28 cellular contexts compared by ENCODE assay signal in the genomic region with DNA sequence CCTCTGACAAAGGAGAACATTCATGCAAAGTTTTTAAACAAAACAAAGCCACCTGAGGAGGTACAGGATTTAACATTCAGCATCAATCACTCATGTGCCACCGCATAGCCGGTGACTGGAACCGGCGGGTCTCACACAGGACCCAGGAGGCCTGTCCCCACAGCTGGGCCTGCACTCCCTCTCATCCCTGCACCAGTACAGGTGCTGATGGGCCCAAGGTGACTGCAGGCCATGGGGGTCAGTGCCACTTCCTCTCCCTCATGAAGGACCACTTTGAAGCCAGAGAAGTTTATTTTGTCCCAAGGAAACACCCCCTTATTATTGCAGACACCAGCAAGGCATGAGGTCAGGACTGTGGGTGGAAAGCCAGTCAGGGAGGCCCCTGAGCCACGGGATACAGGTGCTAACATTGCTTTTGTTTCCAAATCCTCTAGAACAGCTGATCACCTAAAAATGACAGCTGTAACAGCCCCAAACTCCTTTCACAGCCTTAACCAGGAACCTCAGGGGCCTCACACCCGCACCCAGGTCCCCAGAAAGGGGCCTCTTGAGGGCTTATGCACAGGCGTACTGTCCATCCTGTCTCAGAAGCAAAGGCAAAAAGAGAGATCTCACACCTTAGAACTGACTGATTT. TPM values are rescaled to one million over a fixed set of nuclear protein-coding genes. Genes with fewer than 3 reads are reported as not detected.
"Had no signal": no experiment of that assay in that cellular context is flagged by ENCODE, and none has a peak within 500 bp of the region (broad histone marks: within the 10 kb centered on the region; RNA-seq: fewer than 3 reads in every experiment).

No MANE protein-coding gene starts in this region.

- H3K36me3 ChIP-seq: esophagus squamous epithelium, right lobe of liver, thyroid gland, upper lobe of right lung had no signal

- H3K27ac ChIP-seq: body of pancreas, right lobe of liver, thyroid gland, upper lobe of right lung, WERI-Rb-1 had no signal

- H3K4me3 ChIP-seq: body of pancreas, esophagus squamous epithelium, right lobe of liver, skin epidermis, thyroid gland, upper lobe of right lung had no signal

- H3K9me3 Mint-ChIP-seq: stimulated activated naive CD8-positive, alpha-beta T cell treated with anti-CD3 and anti-CD28 coated beads, Interleukin-15, amount 100 ng/mL, for 72 hours had no signal

- DNase-seq: activated CD4-positive, alpha-beta T cell treated with anti-CD3 and anti-CD28 coated beads, Interleukin-2, amount 50 U/mL, for 1 hour; activated CD4-positive, CD25-positive, alpha-beta regulatory T cell treated with anti-CD3 and anti-CD28 coated beads, Interleukin-2, amount 50 U/mL, for 72 hours; activated effector memory CD4-positive, alpha-beta T cell treated with Interleukin-2 at 50 U/mL for 16 hours; activated naive CD4-positive, alpha-beta T cell treated with Interleukin-2 at 50 U/mL for 16 hours; activated T-cell treated with anti-CD3 and anti-CD28 coated beads for 4 hours; activated T-cell treated with anti-CD3 and anti-CD28 coated beads, Interleukin-2, amount 50 U/mL, for 72 hours; anterior cingulate cortex; body of pancreas; dermis blood vessel endothelial cell; effector CD4-positive, alpha-beta T cell; esophagus squamous epithelium; foreskin melanocyte; left cardiac atrium; mesenchymal stem cell; naive thymus-derived CD8-positive, alpha-beta T cell; occipital lobe; right lobe of liver; stimulated activated CD4-positive, alpha-beta T cell treated with anti-CD3 and anti-CD28 coated beads, Interleukin-12 subunit alpha, Interleukin-12 subunit beta, amount 100 ng/mL, for 4 hours; stimulated activated CD4-positive, alpha-beta T cell treated with anti-CD3 and anti-CD28 coated beads, Interleukin-4, amount 100 ng/mL, for 1 hour; stimulated activated naive CD8-positive, alpha-beta T cell treated with anti-CD3 and anti-CD28 coated beads, Interleukin-15, amount 100 ng/mL, for 72 hours; T-helper 17 cell; T1000; thyroid gland; WERI-Rb-1 had no signal

- H3K4me1 Mint-ChIP-seq: naive thymus-derived CD8-positive, alpha-beta T cell; stimulated activated naive CD8-positive, alpha-beta T cell treated with anti-CD3 and anti-CD28 coated beads, Interleukin-15, amount 100 ng/mL, for 72 hours; T-helper 17 cell had no signal

- H3K9me3 ChIP-seq: body of pancreas, esophagus squamous epithelium, right lobe of liver, thyroid gland, upper lobe of right lung had no signal

- H3K27ac Mint-ChIP-seq: activated naive CD8-positive, alpha-beta T cell; activated T-cell treated with anti-CD3 and anti-CD28 coated beads, Interleukin-2, amount 50 U/mL, for 72 hours; naive thymus-derived CD8-positive, alpha-beta T cell; stimulated activated naive CD8-positive, alpha-beta T cell treated with anti-CD3 and anti-CD28 coated beads, Interleukin-15, amount 100 ng/mL, for 72 hours; T-helper 17 cell had no signal

- ATAC-seq: activated T-cell treated with anti-CD3 and anti-CD28 coated beads, Interleukin-2, amount 50 U/mL, for 72 hours; body of pancreas; left cardiac atrium; naive thymus-derived CD8-positive, alpha-beta T cell; stimulated activated naive CD8-positive, alpha-beta T cell treated with anti-CD3 and anti-CD28 coated beads, Interleukin-15, amount 100 ng/mL, for 72 hours; T-helper 17 cell; upper lobe of right lung had no signal

- H3K36me3 Mint-ChIP-seq: activated naive CD8-positive, alpha-beta T cell had no signal

- H3K27me3 ChIP-seq: body of pancreas, esophagus squamous epithelium, right lobe of liver, thyroid gland, upper lobe of right lung had no signal

- H3K4me3 Mint-ChIP-seq: activated naive CD8-positive, alpha-beta T cell; activated T-cell treated with anti-CD3 and anti-CD28 coated beads, Interleukin-2, amount 50 U/mL, for 72 hours; naive thymus-derived CD8-positive, alpha-beta T cell; neural crest cell; stimulated activated naive CD8-positive, alpha-beta T cell treated with anti-CD3 and anti-CD28 coated beads, Interleukin-15, amount 100 ng/mL, for 72 hours; T-helper 17 cell had no signal

- H3K4me1 ChIP-seq: body of pancreas, right lobe of liver, upper lobe of right lung had no signal

RNA-seq across cellular contexts. Expression of a gene that starts 14.0 kb away (rescaled TPM):
- total RNA-seq: activated T-cell treated with anti-CD3 and anti-CD28 coated beads, Interleukin-2, amount 50 U/mL, for 72 hours had no signal
